ENCODE assay signal across 20 cellular contexts in the genomic region with DNA sequence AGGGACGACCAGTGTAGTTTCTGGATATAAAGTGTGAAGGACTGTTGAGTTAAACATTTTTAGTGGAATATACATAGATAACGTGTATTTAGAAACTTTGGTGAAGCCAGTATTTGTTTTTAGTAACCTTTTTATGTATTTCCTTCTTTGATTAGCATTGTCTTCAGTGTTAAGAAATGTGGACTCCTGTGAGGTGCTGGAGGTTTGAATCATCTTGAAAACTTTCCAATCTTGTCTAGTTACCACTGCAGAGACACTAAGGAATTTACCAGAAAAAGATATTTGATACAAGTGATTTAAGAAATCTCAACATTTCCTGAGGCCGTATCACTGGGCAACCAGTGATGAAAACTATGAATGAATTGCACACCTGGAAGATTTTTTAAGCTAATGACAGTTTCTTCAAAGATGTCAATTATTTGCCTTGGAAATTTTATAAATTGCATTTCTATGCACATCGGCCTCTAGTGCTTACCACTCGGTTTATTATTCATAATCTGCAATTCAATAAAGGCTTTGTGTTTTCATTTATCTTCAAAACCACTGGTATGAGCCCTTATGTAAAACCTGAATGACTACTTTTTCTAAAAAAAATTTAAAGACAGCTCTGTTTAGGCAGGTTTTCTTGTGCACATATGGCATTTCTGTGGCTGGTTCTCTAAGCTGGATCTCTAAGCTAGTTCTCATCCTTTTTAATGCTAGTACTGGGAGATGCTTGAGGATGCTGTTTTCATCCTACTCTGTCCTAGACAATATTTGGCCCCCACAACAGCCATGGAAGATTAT. TPM values are rescaled to one million over a fixed set of nuclear protein-coding genes. Genes with fewer than 3 reads are reported as not detected.
A peak's percentile ranks its signal among the peaks of the same experiment; 100 is the strongest.
DNase-seq lines count a peak whose midpoint lies in the region; ATAC-seq, FAIRE-seq and TF ChIP-seq lines count a peak whose summit lies in the region.
"Had no signal": no experiment of that assay in that cellular context is flagged by ENCODE, and none has a peak within 500 bp of the region (broad histone marks: within the 10 kb centered on the region; RNA-seq: fewer than 3 reads in every experiment).

No MANE protein-coding gene starts in this region.

- H3K79me1 ChIP-seq in mesenchymal stem cell (replicated peaks; ENCODE audit: low read length, poor library complexity, severe bottlenecking), result no peaks in the 10 kb centered on the region

- no peak overlapping the region for H2BK12ac ChIP-seq in mesenchymal stem cell (ENCODE audit: low read length in 2 of 2)

- H3K4me3 Mint-ChIP-seq in activated T-cell treated with anti-CD3 and anti-CD28 coated beads, Interleukin-2, amount 50 U/mL, for 4 hours, result no peak overlapping the region
- no peak overlapping the region for H3K4me3 Mint-ChIP-seq in activated naive CD4-positive, alpha-beta T cell treated with anti-CD3 and anti-CD28 coated beads for 36 hours
- H3K4me3 Mint-ChIP-seq: activated T-helper 1 cell treated with anti-CD3 and anti-CD28 coated beads, Interleukin-12 subunit alpha, Interleukin-12 subunit beta, Interleukin-2, Interleukin-4 antibody, amounts not matched to agents 30 ng/mL and 10 ng/mL and 1 ng/mL, durations not matched to agents 14 hours and 24 hours and 36 hours; CD8-positive, alpha-beta T cell had no signal

- no peak overlapping the region for H3K4me2 ChIP-seq in mesenchymal stem cell (ENCODE audit: low read length, poor library complexity, severe bottlenecking)
- H3K4me2 ChIP-seq: hepatocyte had no signal

- intact Hi-C loops in activated naive CD4-positive, alpha-beta T cell treated with anti-CD3 and anti-CD28 coated beads for 36 hours (cut with micrococcal nuclease), result loop anchor here (5.0 kb wide), 1 partner anchor 572 kb away; no protein-coding TSS in a partner anchor

- no peaks in the 10 kb centered on the region for H3K27me3 Mint-ChIP-seq in activated T-cell treated with anti-CD3 and anti-CD28 coated beads, Interleukin-2, amount 50 U/mL, for 4 hours (ENCODE audit: low read depth)
- H3K27me3 Mint-ChIP-seq in activated naive CD4-positive, alpha-beta T cell treated with anti-CD3 and anti-CD28 coated beads for 36 hours (ENCODE audit: low read depth), result no peaks in the 10 kb centered on the region

- H3K27ac ChIP-seq in mesenchymal stem cell (ENCODE audit: low read length, poor library complexity, severe bottlenecking) (peak overlapping the region; percentile 49), substantia nigra (ENCODE audit: low read depth, low read length, poor library complexity, severe bottlenecking) (no peak overlapping the region)
- H3K27ac ChIP-seq: hepatocyte, psoas muscle, SJCRH30 had no signal

- no peak overlapping the region for H2AFZ ChIP-seq in mesenchymal stem cell (ENCODE audit: low read depth, low read length)
- H2AFZ ChIP-seq: hepatocyte had no signal

- ATAC-seq in activated T-cell treated with anti-CD3 and anti-CD28 coated beads, Interleukin-2, amount 50 U/mL, for 4 hours, result no peak
- no peak for ATAC-seq in GM19023 (IDR thresholded peaks at IDR 0.05; ENCODE audit: unreplicated experiment)
- ATAC-seq: activated CD4-positive, CD25-positive, alpha-beta regulatory T cell treated with anti-CD3 and anti-CD28 coated beads, Interleukin-2, amount 50 U/mL, for 24 hours; CD8-positive, alpha-beta T cell; psoas muscle had no signal

- TF ChIP-seq CTCF in AG10803 (conservative IDR thresholded peaks at IDR 0.05; ENCODE audit: low read length), result no peak
- TF ChIP-seq CTCF in bronchial epithelial cell (IDR thresholded peaks at IDR 0.05; ENCODE audit: insufficient read depth, low read length, severe bottlenecking), result no peak

- CTCF ChIA-PET in activated naive CD4-positive, alpha-beta T cell treated with anti-CD3 and anti-CD28 coated beads for 36 hours (lab: Charles Lee), result interaction anchor here (0.6 kb wide), 1 partner anchor 34 kb away, joined by 3 read pairs; no protein-coding TSS in a partner anchor

- no peaks in the 10 kb centered on the region for H3K4me1 Mint-ChIP-seq in activated T-cell treated with anti-CD3 and anti-CD28 coated beads, Interleukin-2, amount 50 U/mL, for 4 hours (ENCODE audit: low read depth)
- no peaks in the 10 kb centered on the region for H3K4me1 Mint-ChIP-seq in activated naive CD4-positive, alpha-beta T cell treated with anti-CD3 and anti-CD28 coated beads for 36 hours (ENCODE audit: low read depth)

- no peak overlapping the region for H2BK120ac ChIP-seq in mesenchymal stem cell (ENCODE audit: low read depth, low read length)

- no peak overlapping the region for H3K23ac ChIP-seq in mesenchymal stem cell (ENCODE audit: low read length in 2 of 2)

- no peak overlapping the region for H3K4me3 ChIP-seq in AG10803 (ENCODE audit: low read length)
- H3K4me3 ChIP-seq in bronchial epithelial cell (ENCODE audit: low read depth, low read length), result no peak overlapping the region
- no peak overlapping the region for H3K4me3 ChIP-seq in mesenchymal stem cell (ENCODE audit: insufficient read depth in 1 of 2, low read depth in 1 of 2, low read length in 2 of 2)
- H3K4me3 ChIP-seq: hepatocyte, K562, psoas muscle, SJCRH30 had no signal

- no peak overlapping the region for H3K9ac ChIP-seq in mesenchymal stem cell (ENCODE audit: low read length)

- H3K9me3 Mint-ChIP-seq in activated T-cell treated with anti-CD3 and anti-CD28 coated beads, Interleukin-2, amount 50 U/mL, for 4 hours, result no peaks in the 10 kb centered on the region
- no peaks in the 10 kb centered on the region for H3K9me3 Mint-ChIP-seq in activated naive CD4-positive, alpha-beta T cell treated with anti-CD3 and anti-CD28 coated beads for 36 hours
- H3K9me3 Mint-ChIP-seq: activated T-helper 1 cell treated with anti-CD3 and anti-CD28 coated beads, Interleukin-12 subunit alpha, Interleukin-12 subunit beta, Interleukin-2, Interleukin-4 antibody, amounts not matched to agents 30 ng/mL and 10 ng/mL and 1 ng/mL, durations not matched to agents 14 hours and 24 hours and 36 hours; CD8-positive, alpha-beta T cell had no signal

- no peak overlapping the region for H3K14ac ChIP-seq in mesenchymal stem cell (ENCODE audit: low read length in 2 of 2)

- WGBS in mesenchymal stem cell, result 80% methylated on average over 4 of the region's 5 CpGs

- no peak overlapping the region for H4K8ac ChIP-seq in mesenchymal stem cell (ENCODE audit: low read length)

- no peak overlapping the region for H3K27ac Mint-ChIP-seq in activated naive CD4-positive, alpha-beta T cell treated with anti-CD3 and anti-CD28 coated beads for 36 hours
- H3K27ac Mint-ChIP-seq: activated T-helper 1 cell treated with anti-CD3 and anti-CD28 coated beads, Interleukin-12 subunit alpha, Interleukin-12 subunit beta, Interleukin-2, Interleukin-4 antibody, amounts not matched to agents 30 ng/mL and 10 ng/mL and 1 ng/mL, durations not matched to agents 14 hours and 24 hours and 36 hours had no signal

- H3K27me3 ChIP-seq in bronchial epithelial cell (ENCODE audit: control insufficient read depth, insufficient read depth, low read length), result no peaks in the 10 kb centered on the region
- H3K27me3 ChIP-seq in mesenchymal stem cell (ENCODE audit: control insufficient read depth in 1 of 2, insufficient read depth in 1 of 2, low read length in 2 of 2), result no peaks in the 10 kb centered on the region
- H3K27me3 ChIP-seq: hepatocyte, SJCRH30 had no signal

- no peak overlapping the region for H2BK5ac ChIP-seq in mesenchymal stem cell (ENCODE audit: low read depth, low read length, poor library complexity, severe bottlenecking)

- H4K91ac ChIP-seq in mesenchymal stem cell (ENCODE audit: low read length), result no peak overlapping the region

- H2AK5ac ChIP-seq in mesenchymal stem cell (ENCODE audit: low read length, severe bottlenecking), result no peak overlapping the region

- H3K36me3 ChIP-seq in bronchial epithelial cell (ENCODE audit: control insufficient read depth, insufficient read depth, low read length), result no peaks in the 10 kb centered on the region
- peaks cover 0 to 5% of the 10 kb centered on the region in 2 experiments for H3K36me3 ChIP-seq in mesenchymal stem cell (ENCODE audit: control insufficient read depth in 1 of 2, insufficient read depth in 2 of 2, low read depth in 1 of 2, low read length in 2 of 2)

- DNase-seq in AG10803 (ENCODE audit: low read depth) (peak; percentile 70), NCI-H226 (peak; percentile 44), bronchial epithelial cell (ENCODE audit: low read depth) (peak; percentile 53), mesenchymal stem cell (no peak), substantia nigra (lab: John Stamatoyannopoulos, UW) (no peak)
- no peak for DNase-seq in activated T-cell treated with anti-CD3 and anti-CD28 coated beads, Interleukin-2, amount 50 U/mL, for 4 hours
- DNase-seq in activated naive CD4-positive, alpha-beta T cell treated with anti-CD3 and anti-CD28 coated beads for 36 hours, result no peak
- DNase-seq: CD8-positive, alpha-beta T cell; effector CD8-positive, alpha-beta T cell; HCEC 1CT; NCI-H1048; NCI-H526 treated with DMSO at 0.1 percent for 48 hours; psoas muscle; SJCRH30; T-helper 9 cell had no signal

- H2BK15ac ChIP-seq in mesenchymal stem cell (ENCODE audit: low read depth, poor library complexity, severe bottlenecking), result no peak overlapping the region

- FAIRE-seq in bronchial epithelial cell (lab: Jason Lieb, UNC), result no peak
- FAIRE-seq: K562 had no signal

- H3K4ac ChIP-seq in mesenchymal stem cell (ENCODE audit: low read depth in 1 of 2, low read length in 2 of 2), result no peak overlapping the region

- no peak overlapping the region for H3K18ac ChIP-seq in mesenchymal stem cell (ENCODE audit: low read depth in 1 of 2, low read length in 2 of 2)

- peaks cover 1% of the 10 kb centered on the region for H3K4me1 ChIP-seq in mesenchymal stem cell (ENCODE audit: control insufficient read depth, insufficient read depth, low read depth, low read length)
- H3K4me1 ChIP-seq: SJCRH30 had no signal

- H3K36me3 Mint-ChIP-seq in activated T-cell treated with anti-CD3 and anti-CD28 coated beads, Interleukin-2, amount 50 U/mL, for 4 hours (ENCODE audit: insufficient read depth), result peaks cover 6% of the 10 kb centered on the region
- no peaks in the 10 kb centered on the region for H3K36me3 Mint-ChIP-seq in activated naive CD4-positive, alpha-beta T cell treated with anti-CD3 and anti-CD28 coated beads for 36 hours (ENCODE audit: low read depth)

- H3K9me3 ChIP-seq in mesenchymal stem cell (ENCODE audit: control insufficient read depth, low read length), result no peaks in the 10 kb centered on the region
- H3K9me3 ChIP-seq: psoas muscle, SJCRH30 had no signal

RNA-seq across cellular contexts. Expression of gene ADCY7, which starts 31.4 kb away (rescaled TPM):
- 29.2 and 61.7 TPM in 2 replicates for total RNA-seq in bronchial epithelial cell
- polyA plus RNA-seq in mesenchymal stem cell (2013, experiment 1 of 2), result 6.2 TPM
- polyA plus RNA-seq in mesenchymal stem cell (2013, experiment 2 of 2), result 6.4 TPM
- total RNA-seq in activated T-cell treated with anti-CD3 and anti-CD28 coated beads, Interleukin-2, amount 50 U/mL, for 4 hours, result 10 to 100 TPM; 61.7 to 77.6 (median 70.7) TPM
- total RNA-seq in activated naive CD4-positive, alpha-beta T cell treated with anti-CD3 and anti-CD28 coated beads for 36 hours, result 10 to 100 TPM; 73.4 to 89.6 TPM

Comparison
In these comparisons a context has a peak if more than half of its experiments do, and no peak if none do; other contexts are left out.
1. DNase-seq: peak in AG10803 (single experiment), NCI-H226 (single experiment) and bronchial epithelial cell (single experiment); none in mesenchymal stem cell (single experiment), activated T-cell treated with anti-CD3 and anti-CD28 coated beads, Interleukin-2, amount 50 U/mL, for 4 hours (single experiment), activated naive CD4-positive, alpha-beta T cell treated with anti-CD3 and anti-CD28 coated beads for 36 hours (single experiment) and substantia nigra (0 of 49).